ENCODE assay signal across 9 cellular contexts in the genomic region with DNA sequence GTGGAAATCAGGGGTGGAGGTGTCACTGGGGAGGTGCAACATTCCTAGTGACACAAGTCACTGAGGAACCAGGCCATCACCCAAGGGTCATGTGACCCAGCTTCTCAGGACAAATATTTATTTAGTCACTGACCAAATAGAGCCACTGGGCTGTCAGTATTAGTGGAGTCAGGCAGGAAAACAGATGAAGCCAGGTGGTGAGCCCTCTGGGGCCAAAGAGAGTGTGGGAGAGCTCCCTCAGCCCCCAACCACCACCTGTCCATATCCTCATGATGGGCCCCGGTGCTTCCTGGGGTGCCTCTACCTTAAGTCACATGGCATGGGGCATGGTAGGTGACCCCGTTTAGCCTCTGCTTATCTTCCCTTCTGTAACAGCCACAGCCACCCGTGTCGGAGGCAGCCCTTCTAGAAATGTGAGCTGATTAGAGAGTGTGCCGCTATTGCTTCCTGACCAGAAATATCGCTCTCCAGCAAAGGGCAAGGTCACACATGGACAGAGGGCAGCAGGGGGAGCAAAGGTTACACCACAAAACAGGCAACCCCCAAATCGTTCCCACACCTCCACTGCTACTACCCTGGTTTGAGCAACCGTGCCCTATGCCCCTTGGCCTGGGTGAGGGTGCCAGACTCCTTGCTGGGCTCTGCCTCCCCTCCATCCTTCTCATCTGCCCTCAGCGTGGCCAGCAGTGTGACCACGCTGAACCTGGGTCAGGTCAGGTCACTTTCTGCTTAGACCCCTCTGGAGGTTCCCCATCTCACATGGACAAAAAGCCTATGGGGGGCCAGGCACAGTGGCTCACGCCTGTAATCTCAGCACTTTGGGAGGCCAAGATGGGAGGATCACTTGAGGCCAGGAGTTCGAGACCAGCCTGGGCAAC. TPM values are rescaled to one million over a fixed set of nuclear protein-coding genes. Genes with fewer than 3 reads are reported as not detected.
DNase-seq lines count a peak whose midpoint lies in the region; ATAC-seq and TF ChIP-seq lines count a peak whose summit lies in the region.
"Had no signal": no experiment of that assay in that cellular context is flagged by ENCODE, and none has a peak within 500 bp of the region (broad histone marks: within the 10 kb centered on the region; RNA-seq: fewer than 3 reads in every experiment).

No MANE protein-coding gene starts in this region.

- BruUV-seq in Caco-2 (replicated peaks; lab: Mats Ljungman, UMichigan): TSS peak; percentile 93

- CTCF ChIA-PET in Caco-2 (lab: Charles Lee): interaction anchor here (1.0 to 2.1 kb wide), 6 partner anchors 9 to 98 kb away, joined by 3 to 9 read pairs (median 6); partner anchors contain the start of gene AKTIP

- H3K4me1 Mint-ChIP-seq in Caco-2 (ENCODE audit: low read depth, unreplicated experiment): peaks cover 23% of the 10 kb centered on the region
- peaks cover 58% of the 10 kb centered on the region for H3K4me1 Mint-ChIP-seq in central memory CD8-positive, alpha-beta T cell
- peaks cover 8% of the 10 kb centered on the region for H3K4me1 Mint-ChIP-seq in activated T-helper 17 cell treated with anti-CD3 and anti-CD28 coated beads, Interleukin-2, amount 50 U/mL, for 72 hours

- peak; percentile 89 to 92 for DNase-seq in Caco-2
- DNase-seq in HuH-7 (ENCODE audit: low spot score): peak; percentile 46
- no peak for DNase-seq in central memory CD8-positive, alpha-beta T cell (ENCODE audit: low spot score in 2 of 2)
- no peak for DNase-seq in activated gamma-delta T cell (lab: John Stamatoyannopoulos, UW)
- no peak for DNase-seq in Kasumi-1 (lab: John Stamatoyannopoulos, UW)
- DNase-seq in activated CD4-positive, alpha-beta T cell treated with anti-CD3 and anti-CD28 coated beads for 4 hours: no peak

- intact Hi-C loops in Caco-2 (cut with micrococcal nuclease; ENCODE audit: unreplicated experiment): loop anchor here (1.0 to 5.0 kb wide), 6 partner anchors 8 to 194 kb away; partner anchors contain the start of genes AKTIP and RBL2

- no peaks in the 10 kb centered on the region for H3K27me3 Mint-ChIP-seq in Caco-2 (ENCODE audit: insufficient read depth, unreplicated experiment)
- no peaks in the 10 kb centered on the region for H3K27me3 Mint-ChIP-seq in central memory CD8-positive, alpha-beta T cell
- no peaks in the 10 kb centered on the region for H3K27me3 Mint-ChIP-seq in activated T-helper 17 cell treated with anti-CD3 and anti-CD28 coated beads, Interleukin-2, amount 50 U/mL, for 72 hours

- H3K27ac Mint-ChIP-seq in Caco-2 (ENCODE audit: unreplicated experiment): peak overlapping the region; percentile 87
- peak overlapping the region; percentile 41 for H3K27ac Mint-ChIP-seq in central memory CD8-positive, alpha-beta T cell (ENCODE audit: low read depth)
- no peak overlapping the region for H3K27ac Mint-ChIP-seq in activated T-helper 17 cell treated with anti-CD3 and anti-CD28 coated beads, Interleukin-2, amount 50 U/mL, for 72 hours

- ATAC-seq in central memory CD8-positive, alpha-beta T cell (replicated peaks; ENCODE audit: extremely low read depth, poor library complexity, severe bottlenecking): no peak
- ATAC-seq in activated T-helper 17 cell treated with anti-CD3 and anti-CD28 coated beads, Interleukin-2, amount 50 U/mL, for 72 hours (replicated peaks): no peak

- H3K9me3 Mint-ChIP-seq in Caco-2 (ENCODE audit: unreplicated experiment): peaks cover 9% of the 10 kb centered on the region
- H3K9me3 Mint-ChIP-seq in central memory CD8-positive, alpha-beta T cell: no peaks in the 10 kb centered on the region
- no peaks in the 10 kb centered on the region for H3K9me3 Mint-ChIP-seq in activated T-helper 17 cell treated with anti-CD3 and anti-CD28 coated beads, Interleukin-2, amount 50 U/mL, for 72 hours

- peak overlapping the region; percentile 25 for H3K4me3 Mint-ChIP-seq in Caco-2 (ENCODE audit: unreplicated experiment)
- H3K4me3 Mint-ChIP-seq in central memory CD8-positive, alpha-beta T cell: no peak overlapping the region
- H3K4me3 Mint-ChIP-seq in activated T-helper 17 cell treated with anti-CD3 and anti-CD28 coated beads, Interleukin-2, amount 50 U/mL, for 72 hours: no peak overlapping the region

- H3K4me1 ChIP-seq in Caco-2: peaks cover 31% of the 10 kb centered on the region
- H3K4me1 ChIP-seq in mucosa of stomach (ENCODE audit: control insufficient read depth, insufficient read depth, low read length): peaks cover 16% of the 10 kb centered on the region
- H3K4me1 ChIP-seq: HAP-1 had no signal

- peak overlapping the region; percentile 42 for H3K9ac ChIP-seq in mucosa of stomach (ENCODE audit: low read length)

- H3K27me3 ChIP-seq in Caco-2 (replicated peaks; ENCODE audit: control insufficient read depth, insufficient read depth, low read length): no peaks in the 10 kb centered on the region
- H3K27me3 ChIP-seq in mucosa of stomach (ENCODE audit: control insufficient read depth, insufficient read depth, low read length): no peaks in the 10 kb centered on the region

- POLR2A ChIA-PET in Caco-2 (lab: Charles Lee): interaction anchor here (2.1 kb wide), 1 partner anchor 10 kb away, joined by 10 read pairs; no protein-coding TSS in a partner anchor

- H3K36me3 Mint-ChIP-seq in Caco-2 (ENCODE audit: insufficient read depth, unreplicated experiment): no peaks in the 10 kb centered on the region
- peaks cover 2% of the 10 kb centered on the region for H3K36me3 Mint-ChIP-seq in central memory CD8-positive, alpha-beta T cell (ENCODE audit: insufficient read depth)
- H3K36me3 Mint-ChIP-seq in activated T-helper 17 cell treated with anti-CD3 and anti-CD28 coated beads, Interleukin-2, amount 50 U/mL, for 72 hours (ENCODE audit: low read depth): no peaks in the 10 kb centered on the region

- H3K9me3 ChIP-seq in Caco-2 (peaks cover 26% of the 10 kb centered on the region), mucosa of stomach (ENCODE audit: control insufficient read depth, low read length) (no peaks in the 10 kb centered on the region)

- H3K36me3 ChIP-seq in Caco-2 (ENCODE audit: control insufficient read depth, insufficient read depth, low read length) (no peaks in the 10 kb centered on the region), mucosa of stomach (ENCODE audit: control insufficient read depth, insufficient read depth, low read length) (no peaks in the 10 kb centered on the region)
- H3K36me3 ChIP-seq: HAP-1 had no signal

- H3K4me3 ChIP-seq in Caco-2 (ENCODE audit: low read depth, low read length) (no peak overlapping the region), mucosa of stomach (ENCODE audit: low read length) (no peak overlapping the region)
- H3K4me3 ChIP-seq: HAP-1 had no signal

- TF ChIP-seq CTCF in Caco-2 (IDR thresholded peaks at IDR 0.05; ENCODE audit: insufficient read depth in 1 of 2, low read depth in 1 of 2, low read length in 1 of 2, severe bottlenecking in 1 of 2, unreplicated experiment in 1 of 2): peak in 1 of 2 experiments; percentile 13

RNA-seq across cellular contexts. Expression of gene AKTIP, which starts 8.6 kb away (rescaled TPM):
- total RNA-seq in Caco-2 (2022): 102 and 127 TPM in 2 replicates
- total RNA-seq in activated T-helper 17 cell treated with anti-CD3 and anti-CD28 coated beads, Interleukin-2, amount 50 U/mL, for 72 hours: 10 to 100 TPM; 21.8 to 24.5 TPM

Comparison
In these comparisons a context has a peak if more than half of its experiments do, and no peak if none do; other contexts are left out.
1. DNase-seq: peak in Caco-2 (2 of 2) and HuH-7 (single experiment); none in central memory CD8-positive, alpha-beta T cell (0 of 2), activated gamma-delta T cell (single experiment), Kasumi-1 (0 of 2) and activated CD4-positive, alpha-beta T cell treated with anti-CD3 and anti-CD28 coated beads for 4 hours (0 of 2).